ENCODE assay signal across 8 cellular contexts in the genomic region with DNA sequence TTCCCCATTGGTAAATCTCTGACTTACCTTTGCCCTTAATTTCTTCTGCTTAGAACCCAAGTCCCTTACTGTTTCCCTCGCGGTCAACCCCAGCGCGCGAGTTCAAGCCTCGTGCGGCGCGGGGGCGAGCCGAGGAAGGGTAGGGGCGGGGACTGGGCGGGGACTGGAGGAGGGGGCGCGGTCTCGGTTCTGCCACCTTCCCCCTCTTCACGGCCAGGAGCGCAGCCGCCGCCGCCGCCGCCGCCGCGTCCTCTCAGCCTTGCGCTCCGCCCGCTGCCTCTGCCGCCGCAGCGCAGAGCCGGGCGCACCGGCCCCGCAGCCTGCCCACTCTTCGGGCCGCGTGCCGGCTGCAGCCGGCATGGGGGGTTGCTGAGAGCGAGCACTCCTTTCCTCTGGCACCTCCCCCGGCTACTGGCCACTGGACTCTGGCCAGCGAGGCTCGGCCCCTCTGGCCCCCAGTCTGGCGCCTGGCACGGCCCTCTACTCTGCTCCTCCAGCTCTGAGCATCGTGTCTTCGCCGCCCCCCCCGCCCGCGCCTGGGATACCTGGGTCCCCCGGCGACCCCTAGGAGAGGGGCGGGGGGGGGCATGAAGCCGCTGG. TPM values are rescaled to one million over a fixed set of nuclear protein-coding genes. Genes with fewer than 3 reads are reported as not detected.
A peak's percentile ranks its signal among the peaks of the same experiment; 100 is the strongest.
DNase-seq lines count a peak whose midpoint lies in the region; TF ChIP-seq lines count a peak whose summit lies in the region.

Gene RAPGEFL1, plus strand, starts transcription at position 196 of the 600 bp plus-strand sequence. Its CDS starts 392 bp downstream, at position 588.

- CTCF ChIA-PET in BJ (lab: Yijun Ruan, JAX), result interaction anchor here (0.5 to 5.5 kb wide), 3 partner anchors 9 to 64 kb away, joined by 3 to 35 read pairs (median 12); no protein-coding TSS in a partner anchor
- CTCF ChIA-PET in HEK293T (lab: Yijun Ruan, JAX), result no interaction called here

- no peaks in the 10 kb centered on the region for H3K9me3 Mint-ChIP-seq in endothelial cell (ENCODE audit: unreplicated experiment)

- H3K9ac ChIP-seq in GM23248, result peak within 1 kb of the TSS; percentile 57

- TF ChIP-seq CTCF in BJ (IDR thresholded peaks at IDR 0.05; ENCODE audit: insufficient read depth, low read depth, low read length), result no peak
- TF ChIP-seq CTCF in endothelial cell (IDR thresholded peaks at IDR 0.05; ENCODE audit: unreplicated experiment), result no peak

- H3K4me1 Mint-ChIP-seq in endothelial cell (ENCODE audit: unreplicated experiment), result peaks cover 10% of the 10 kb centered on the region

- no peaks in the 10 kb centered on the region for H4K20me1 ChIP-seq in GM23248 (ENCODE audit: insufficient read depth)

- no peaks in the 10 kb centered on the region for H3K9me3 ChIP-seq in GM23248 (ENCODE audit: low read depth)

- H2AFZ ChIP-seq in GM23248, result peak within 1 kb of the TSS; percentile 54

- peak within 1 kb of the TSS; percentile 84 for H3K4me2 ChIP-seq in GM23248 (ENCODE audit: unreplicated experiment)

- H3K36me3 ChIP-seq in BJ (ENCODE audit: control insufficient read depth, insufficient read depth, low read length) (peaks cover 7% of the 10 kb centered on the region), GM23248 (ENCODE audit: low read depth) (peaks cover 5% of the 10 kb centered on the region; the same call in 1 of the 2 replicates)

- H3K27me3 ChIP-seq in BJ (ENCODE audit: control insufficient read depth, insufficient read depth, low read length) (no peaks in the 10 kb centered on the region), GM23248 (replicated peaks; ENCODE audit: insufficient read depth) (no peaks in the 10 kb centered on the region)

- DNase-seq in BJ (ENCODE audit: low read depth) (no peak), GM23248 (peak; percentile 84), NCI-H526 (lab: John Stamatoyannopoulos, UW) (peak; percentile 27 to 92), endothelial cell (ENCODE audit: low spot score) (peak; percentile 75), midbrain (lab: John Stamatoyannopoulos, UW) (peak; percentile 37), HEK293T (ENCODE audit: extremely low spot score) (no peak)
- peak; percentile 84 for DNase-seq in activated CD8-positive, alpha-beta memory T cell treated with anti-CD3 and anti-CD28 coated beads, Interleukin-2, amount 50 U/mL, for 4 hours
- DNase-seq in stimulated activated CD8-positive, alpha-beta memory T cell treated with anti-CD3 and anti-CD28 coated beads, Interleukin-4, amount 100 ng/mL, for 1 hour (ENCODE audit: low read depth in 2 of 2, low spot score in 1 of 2), result peak; percentile 60 to 66

- 3 to 5% methylated on average over 24 to 31 of the region's 57 CpGs for WGBS in GM23248 (ENCODE audit: low coverage in 1 of 2, low lambda C conversion rate in 2 of 2, missing lambda C conversion rate in 2 of 2), 2 experiments

- peak within 1 kb of the TSS; percentile 73 for H3K4me3 Mint-ChIP-seq in endothelial cell (ENCODE audit: unreplicated experiment)

- POLR2A ChIA-PET in BJ (lab: Charles Lee) (no interaction called here), HEK293T (lab: Yijun Ruan, JAX) (interaction anchor here (1.8 kb wide), 1 partner anchor 37 kb away, joined by 6 read pairs; the partner anchor contains the start of gene CASC3)

- no peaks in the 10 kb centered on the region for H3K79me2 ChIP-seq in GM23248 (ENCODE audit: insufficient read depth)

- peaks cover 6% of the 10 kb centered on the region for H3K27me3 Mint-ChIP-seq in endothelial cell (ENCODE audit: unreplicated experiment)

- no peak within 1 kb of the TSS for H3K27ac Mint-ChIP-seq in endothelial cell (ENCODE audit: unreplicated experiment)

- H3K4me3 ChIP-seq in BJ (ENCODE audit: low read depth, low read length) (peak within 1 kb of the TSS; percentile 45), GM23248 (peak within 1 kb of the TSS; percentile 72)

- H3K36me3 Mint-ChIP-seq in endothelial cell (ENCODE audit: low read depth, unreplicated experiment), result peaks cover 26% of the 10 kb centered on the region

- H3K4me1 ChIP-seq in GM23248 (ENCODE audit: insufficient read depth), result peaks cover 23% of the 10 kb centered on the region

- H3K27ac ChIP-seq in GM23248, result no peak within 1 kb of the TSS

- H3F3A ChIP-seq in GM23248 (ENCODE audit: insufficient read depth), result peaks cover 24% of the 10 kb centered on the region

- H3K9me2 ChIP-seq in GM23248 (ENCODE audit: insufficient read depth), result no peaks in the 10 kb centered on the region

- in situ Hi-C loops in GM23248 (cut with MboI), result no loop called here

TF ChIP-seq in HEK293T, 16 proteins besides CTCF, POLR2A, EP300 and RAD21:
- TF ChIP-seq LEF1 (IDR thresholded peaks at IDR 0.05; ENCODE audit: borderline replicate concordance) (no peak), ARNT (IDR thresholded peaks at IDR 0.05) (no peak), FOXK2 (IDR thresholded peaks at IDR 0.05) (no peak), ZNF384 (IDR thresholded peaks at IDR 0.05) (no peak), HDGF (IDR thresholded peaks at IDR 0.05; ENCODE audit: borderline replicate concordance) (no peak), FOXM1 (IDR thresholded peaks at IDR 0.05; ENCODE audit: borderline replicate concordance) (no peak), TARDBP (IDR thresholded peaks at IDR 0.05) (no peak), SUZ12 (IDR thresholded peaks at IDR 0.05) (no peak), BHLHE40 (IDR thresholded peaks at IDR 0.05; ENCODE audit: borderline replicate concordance) (no peak), SP1 (IDR thresholded peaks at IDR 0.05) (no peak), L3MBTL2 (conservative IDR thresholded peaks at IDR 0.05) (no peak), NFRKB (IDR thresholded peaks at IDR 0.05) (no peak), ELF4 (IDR thresholded peaks at IDR 0.05) (no peak), FOXA1 (IDR thresholded peaks at IDR 0.05) (no peak), PKNOX1 (IDR thresholded peaks at IDR 0.05) (no peak), CTBP1 (IDR thresholded peaks at IDR 0.05; ENCODE audit: borderline replicate concordance) (no peak)

RNA-seq across cellular contexts. Expression of gene RAPGEFL1, which starts in this region (rescaled TPM):
- polyA plus RNA-seq in BJ (2011; rRNA removed) (2.3 and 3.8 TPM in 2 replicates), GM23248 (2016; fragmentation: Nextera tagmentation; extraction: Ambion mirVana) (0.77 and 0.96 TPM in 2 replicates)
- 2.7 and 3.6 TPM in 2 replicates for polyA minus RNA-seq in BJ (2011; rRNA and poly(A)+ RNA removed)
- 0.51 and 0.76 TPM in 2 replicates for total RNA-seq in GM23248 (2014; rRNA removed; shearing (Covaris generic))
- 18.3 TPM for total RNA-seq in endothelial cell (ENCODE audit: unreplicated experiment)

Comparison
In these comparisons a context has a peak if more than half of its experiments do, and no peak if none do; other contexts are left out.
1. RNA of gene RAPGEFL1 (total RNA-seq): 18.3 TPM in endothelial cell (single experiment); 0.51 to 0.76 TPM in GM23248; every median in the first group is over 10 times any median in the second.
2. Peak in DNase-seq, H3K4me3 ChIP-seq, H3K9ac ChIP-seq and H3K4me2 ChIP-seq in GM23248; RNA of the gene not detected or under 1 TPM.
3. DNase-seq: peak in NCI-H526 (2 of 2), activated CD8-positive, alpha-beta memory T cell treated with anti-CD3 and anti-CD28 coated beads, Interleukin-2, amount 50 U/mL, for 4 hours (single experiment), endothelial cell (single experiment), midbrain (single experiment) and stimulated activated CD8-positive, alpha-beta memory T cell treated with anti-CD3 and anti-CD28 coated beads, Interleukin-4, amount 100 ng/mL, for 1 hour (2 of 2); none in BJ (single experiment) and HEK293T (single experiment).